In genomic region chr12:131928080-131928764, GRCh38 we compare ENCODE assay signal across 1 cellular context.
TF ChIP-seq lines count a peak whose summit lies in the region.

No MANE protein-coding gene starts in this region.

TF ChIP-seq in K562, 482 proteins besides CTCF, POLR2A, EP300 and RAD21 (continued from another document and continues in another):
- TF ChIP-seq FOXO4 (CRISPR knock-in tag; IDR thresholded peaks at IDR 0.05) (no peak), HEY1 (CRISPR knock-in tag; IDR thresholded peaks at IDR 0.05; ENCODE audit: borderline replicate concordance) (no peak), ZNF699 (CRISPR knock-in tag; IDR thresholded peaks at IDR 0.05; ENCODE audit: insufficient replicate concordance) (no peak), ATF1 (CRISPR knock-in tag; IDR thresholded peaks at IDR 0.05) (no peak), ATF1 (tag; IDR thresholded peaks at IDR 0.05) (no peak), ZNF77 (CRISPR knock-in tag; IDR thresholded peaks at IDR 0.05) (no peak), FIP1L1 (IDR thresholded peaks at IDR 0.05; ENCODE audit: low read depth, low read length, poor library complexity, severe bottlenecking) (no peak), THRA (IDR thresholded peaks at IDR 0.05) (no peak), MECOM (CRISPR knock-in tag; IDR thresholded peaks at IDR 0.05) (no peak), DEAF1 (CRISPR knock-in tag; IDR thresholded peaks at IDR 0.05) (no peak), EP400 (IDR thresholded peaks at IDR 0.05) (no peak; the same call in 1 of the 2 replicates), CBX2 (IDR thresholded peaks at IDR 0.05; ENCODE audit: insufficient read depth, low read length, poor library complexity, severe bottlenecking) (no peak), ZMIZ1 (IDR thresholded peaks at IDR 0.05; ENCODE audit: low read depth in 2 of 2, low read length in 2 of 2) (no peak), ATF3 (IDR thresholded peaks at IDR 0.05) (no peak), ATF3 (CRISPR knock-in tag; conservative IDR thresholded peaks at IDR 0.05) (0 out of 2 replicates have a peak, but pooled peaks have one; percentile 28), SOX6 (IDR thresholded peaks at IDR 0.05) (no peak), HDAC1 (IDR thresholded peaks at IDR 0.05) (peak in 1 of 2 experiments; percentile 17; a peak in 1 of 4 replicates), ZNF778 (CRISPR knock-in tag; IDR thresholded peaks at IDR 0.05) (no peak), C11orf30 (IDR thresholded peaks at IDR 0.05; ENCODE audit: low read depth) (no peak), ZNF431 (CRISPR knock-in tag; IDR thresholded peaks at IDR 0.05) (no peak; the same call in 1 of the 2 replicates), MCM7 (IDR thresholded peaks at IDR 0.05) (no peak), YY1 (IDR thresholded peaks at IDR 0.05; ENCODE audit: borderline replicate concordance in 1 of 3, control insufficient read depth in 1 of 3, extremely low read depth in 1 of 3, insufficient read depth in 3 of 3, insufficient read length in 1 of 3, insufficient replicate concordance in 2 of 3, low read depth in 1 of 3, low read length in 2 of 3) (no peak), TCF7 (IDR thresholded peaks at IDR 0.05; ENCODE audit: borderline replicate concordance) (no peak), MIER1 (IDR thresholded peaks at IDR 0.05; ENCODE audit: low read depth) (no peak), RBM34 (IDR thresholded peaks at IDR 0.05; ENCODE audit: borderline replicate concordance, insufficient read depth, low read length) (no peak), SMARCC2 (IDR thresholded peaks at IDR 0.05; ENCODE audit: low read depth) (no peak), MAFF (IDR thresholded peaks at IDR 0.05; ENCODE audit: low read length) (no peak), E2F8 (IDR thresholded peaks at IDR 0.05; ENCODE audit: low read depth, partially characterized antibody) (peak; percentile 78), U2AF2 (optimal IDR thresholded peaks at IDR 0.05; ENCODE audit: low read depth, low read length) (no peak), ZBTB34 (CRISPR knock-in tag; IDR thresholded peaks at IDR 0.05) (no peak), FOXK1 (CRISPR knock-in tag; IDR thresholded peaks at IDR 0.05; ENCODE audit: borderline replicate concordance) (no peak), TAL1 (IDR thresholded peaks at IDR 0.05) (no peak), ZNF398 (CRISPR knock-in tag; IDR thresholded peaks at IDR 0.05) (no peak), ZNF717 (CRISPR knock-in tag; IDR thresholded peaks at IDR 0.05) (no peak), TRIM28 (IDR thresholded peaks at IDR 0.05) (no peak), PRDM10 (IDR thresholded peaks at IDR 0.05; ENCODE audit: partially characterized antibody) (peak; percentile 73), ZNF655 (CRISPR knock-in tag; IDR thresholded peaks at IDR 0.05) (no peak), ZFP36 (IDR thresholded peaks at IDR 0.05; ENCODE audit: low read depth, low read length, partially characterized antibody) (no peak), CREM (IDR thresholded peaks at IDR 0.05; ENCODE audit: low read depth) (no peak), TEAD4 (IDR thresholded peaks at IDR 0.05; ENCODE audit: low read length) (no peak), TEAD4 (CRISPR knock-in tag; IDR thresholded peaks at IDR 0.05; ENCODE audit: borderline replicate concordance) (no peak)
